Comparison of ENCODE assay signal across 8 cellular contexts in genomic region chr10:111765216-111765615, GRCh38.
"Had no signal": no experiment of that assay in that cellular context is flagged by ENCODE, and none has a peak within 500 bp of the region (broad histone marks: within the 10 kb centered on the region; RNA-seq: fewer than 3 reads in every experiment).

No MANE protein-coding gene starts in this region.

- FAIRE-seq: G401.6, GM12878, GM12891, GM12892, GM18507, GM19239 had no signal

- DNase-seq: GDM1, GF-D8 had no signal

- H3K4me3 ChIP-seq: GM12878 had no signal
